ENCODE assay signal across 11 cellular contexts in genomic region chr16:19698480-19699465, GRCh38. TPM values are rescaled to one million over a fixed set of nuclear protein-coding genes. Genes with fewer than 3 reads are reported as not detected.
DNase-seq lines count a peak whose midpoint lies in the region; ATAC-seq lines count a peak whose summit lies in the region.
"Had no signal": no experiment of that assay in that cellular context is flagged by ENCODE, and none has a peak within 500 bp of the region (broad histone marks: within the 10 kb centered on the region; RNA-seq: fewer than 3 reads in every experiment).

No MANE protein-coding gene starts in this region.

- H3K27ac Mint-ChIP-seq in activated CD4-positive, alpha-beta memory T cell treated with anti-CD3 and anti-CD28 coated beads for 36 hours, result peak overlapping the region; percentile 52
- H3K27ac Mint-ChIP-seq in activated CD4-positive, alpha-beta memory T cell treated with anti-CD3 and anti-CD28 coated beads, Interleukin-2, amount 10 ng/mL, durations not matched to agents 7 days and 5 days, result no peak overlapping the region
- H3K27ac Mint-ChIP-seq in activated naive CD8-positive, alpha-beta T cell, result peak overlapping the region; percentile 55

- no peaks in the 10 kb centered on the region for H3K4me1 ChIP-seq in mesendoderm (ENCODE audit: control insufficient read depth, low read depth, low read length)

- H3K27ac ChIP-seq in substantia nigra (ENCODE audit: low read depth, low read length, poor library complexity, severe bottlenecking), result peak overlapping the region; percentile 83
- H3K27ac ChIP-seq in mesendoderm (ENCODE audit: low read depth, low read length), result no peak overlapping the region

- H3K9ac ChIP-seq in mesendoderm (ENCODE audit: low read length), result no peak overlapping the region

- H2BK120ac ChIP-seq in mesendoderm (ENCODE audit: low read depth, low read length), result no peak overlapping the region

- CTCF ChIA-PET in activated CD4-positive, alpha-beta memory T cell treated with anti-CD3 and anti-CD28 coated beads for 36 hours (lab: Charles Lee), result interaction anchor here (0.9 to 1.7 kb wide), 5 partner anchors 12 to 209 kb away, joined by 3 to 5 read pairs (median 3); no protein-coding TSS in a partner anchor
- CTCF ChIA-PET in activated CD4-positive, alpha-beta memory T cell treated with anti-CD3 and anti-CD28 coated beads, Interleukin-2, amount 10 ng/mL, durations not matched to agents 7 days and 5 days (lab: Charles Lee), result interaction anchor here (1.6 kb wide), 1 partner anchor 19 kb away, joined by 5 read pairs; the partner anchor contains the start of genes IQCK and KNOP1

- no peaks in the 10 kb centered on the region for H3K27me3 ChIP-seq in mesendoderm (ENCODE audit: insufficient read depth, low read length, poor library complexity)
- H3K27me3 ChIP-seq: BE2C had no signal

- no peak overlapping the region for H4K8ac ChIP-seq in mesendoderm (ENCODE audit: low read depth, low read length)

- intact Hi-C loops in activated CD4-positive, alpha-beta memory T cell treated with anti-CD3 and anti-CD28 coated beads for 36 hours (cut with micrococcal nuclease), result no loop called here
- intact Hi-C loops in left ventricle myocardium superior (cut with micrococcal nuclease), result no loop called here

- peaks cover 8% of the 10 kb centered on the region for H3K36me3 ChIP-seq in mesendoderm (ENCODE audit: control insufficient read depth, insufficient read depth, low read length)

- H3K4me3 ChIP-seq in mesendoderm (ENCODE audit: low read length), result no peak overlapping the region

- H3K79me1 ChIP-seq in mesendoderm (ENCODE audit: low read length), result peaks cover 4% of the 10 kb centered on the region

- peaks cover 55% of the 10 kb centered on the region for H3K36me3 Mint-ChIP-seq in activated CD4-positive, alpha-beta memory T cell treated with anti-CD3 and anti-CD28 coated beads for 36 hours
- H3K36me3 Mint-ChIP-seq in activated CD4-positive, alpha-beta memory T cell treated with anti-CD3 and anti-CD28 coated beads, Interleukin-2, amount 10 ng/mL, durations not matched to agents 7 days and 5 days (ENCODE audit: low read depth), result peaks cover 57% of the 10 kb centered on the region
- H3K36me3 Mint-ChIP-seq in activated naive CD8-positive, alpha-beta T cell, result peaks cover 18% of the 10 kb centered on the region

- H3K23ac ChIP-seq in mesendoderm (ENCODE audit: low read length), result no peak overlapping the region

- no peak overlapping the region for H3K4me2 ChIP-seq in mesendoderm (ENCODE audit: low read length)

- H3K79me2 ChIP-seq in mesendoderm (ENCODE audit: control insufficient read depth, insufficient read depth, low read length), result no peaks in the 10 kb centered on the region

- H3K4me3 Mint-ChIP-seq in activated CD4-positive, alpha-beta memory T cell treated with anti-CD3 and anti-CD28 coated beads for 36 hours, result no peak overlapping the region
- H3K4me3 Mint-ChIP-seq in activated CD4-positive, alpha-beta memory T cell treated with anti-CD3 and anti-CD28 coated beads, Interleukin-2, amount 10 ng/mL, durations not matched to agents 7 days and 5 days, result no peak overlapping the region
- H3K4me3 Mint-ChIP-seq in activated naive CD8-positive, alpha-beta T cell, result no peak overlapping the region

- no peak overlapping the region for H3K18ac ChIP-seq in mesendoderm (ENCODE audit: low read length)

- H3K27me3 Mint-ChIP-seq in activated CD4-positive, alpha-beta memory T cell treated with anti-CD3 and anti-CD28 coated beads for 36 hours, result no peaks in the 10 kb centered on the region
- no peaks in the 10 kb centered on the region for H3K27me3 Mint-ChIP-seq in activated CD4-positive, alpha-beta memory T cell treated with anti-CD3 and anti-CD28 coated beads, Interleukin-2, amount 10 ng/mL, durations not matched to agents 7 days and 5 days
- H3K27me3 Mint-ChIP-seq in activated naive CD8-positive, alpha-beta T cell, result no peaks in the 10 kb centered on the region

- no peak overlapping the region for H4K5ac ChIP-seq in mesendoderm (ENCODE audit: low read length)

- POLR2A ChIA-PET in activated CD4-positive, alpha-beta memory T cell treated with anti-CD3 and anti-CD28 coated beads for 36 hours (lab: Charles Lee), result interaction anchor here (1.0 kb wide), 1 partner anchor 8 kb away, joined by 3 read pairs; no protein-coding TSS in a partner anchor
- POLR2A ChIA-PET in activated CD4-positive, alpha-beta memory T cell treated with anti-CD3 and anti-CD28 coated beads, Interleukin-2, amount 10 ng/mL, durations not matched to agents 7 days and 5 days (lab: Charles Lee), result interaction anchor here (0.7 to 1.7 kb wide), 3 partner anchors 11 to 143 kb away, joined by 3 to 8 read pairs (median 3); partner anchors contain the start of genes IQCK, KNOP1 and VPS35L

- H2BK15ac ChIP-seq in mesendoderm (replicated peaks; ENCODE audit: low read depth), result no peak overlapping the region

- no peak overlapping the region for H3K56ac ChIP-seq in mesendoderm (ENCODE audit: low read length)

- no peak overlapping the region for H2AK5ac ChIP-seq in mesendoderm (ENCODE audit: low read length)

- no peaks in the 10 kb centered on the region for H3K9me3 Mint-ChIP-seq in activated CD4-positive, alpha-beta memory T cell treated with anti-CD3 and anti-CD28 coated beads for 36 hours
- no peaks in the 10 kb centered on the region for H3K9me3 Mint-ChIP-seq in activated CD4-positive, alpha-beta memory T cell treated with anti-CD3 and anti-CD28 coated beads, Interleukin-2, amount 10 ng/mL, durations not matched to agents 7 days and 5 days
- no peaks in the 10 kb centered on the region for H3K9me3 Mint-ChIP-seq in activated naive CD8-positive, alpha-beta T cell (ENCODE audit: low read depth)

- no CpG with 5 or more reads among the region's 19 CpGs for WGBS in mesendoderm (ENCODE audit: extremely low coverage, insufficient coverage, low lambda C conversion rate)

- H3K4me1 Mint-ChIP-seq in activated CD4-positive, alpha-beta memory T cell treated with anti-CD3 and anti-CD28 coated beads for 36 hours (ENCODE audit: low read depth), result peaks cover 51% of the 10 kb centered on the region
- H3K4me1 Mint-ChIP-seq in activated CD4-positive, alpha-beta memory T cell treated with anti-CD3 and anti-CD28 coated beads, Interleukin-2, amount 10 ng/mL, durations not matched to agents 7 days and 5 days, result peaks cover 39% of the 10 kb centered on the region
- peaks cover 45% of the 10 kb centered on the region for H3K4me1 Mint-ChIP-seq in activated naive CD8-positive, alpha-beta T cell (ENCODE audit: low read depth)

- ATAC-seq in left ventricle myocardium superior (peak; percentile 37), GM18511 (IDR thresholded peaks at IDR 0.05; ENCODE audit: unreplicated experiment) (no peak)

- DNase-seq in activated CD4-positive, alpha-beta memory T cell treated with anti-CD3 and anti-CD28 coated beads for 36 hours, result peak; percentile 23
- DNase-seq in activated CD4-positive, alpha-beta memory T cell treated with anti-CD3 and anti-CD28 coated beads, Interleukin-2, amount 10 ng/mL, durations not matched to agents 7 days and 5 days, result no peak
- DNase-seq in left ventricle myocardium superior (no peak), substantia nigra (lab: John Stamatoyannopoulos, UW) (no peak), mesendoderm (no peak)
- no peak for DNase-seq in stimulated activated naive CD4-positive, alpha-beta T cell treated with Interleukin-2 at 50 U/mL for 16 hours (lab: John Stamatoyannopoulos, UW)
- DNase-seq: activated CD8-positive, alpha-beta memory T cell treated with anti-CD3 and anti-CD28 coated beads for 24 hours; BE2C; stimulated activated CD4-positive, alpha-beta T cell treated with anti-CD3 and anti-CD28 coated beads, Interleukin-4, amount 100 ng/mL, for 4 hours had no signal

- no peak overlapping the region for H2BK5ac ChIP-seq in mesendoderm (ENCODE audit: low read length)

- H3K4ac ChIP-seq in mesendoderm (ENCODE audit: low read depth, low read length), result no peak overlapping the region

RNA-seq across cellular contexts. Expression of gene KNOP1, which starts 19.3 kb away (rescaled TPM):
- 10 to 100 TPM; 24.3 to 26.4 TPM for total RNA-seq in activated CD4-positive, alpha-beta memory T cell treated with anti-CD3 and anti-CD28 coated beads for 36 hours
- total RNA-seq in activated CD4-positive, alpha-beta memory T cell treated with anti-CD3 and anti-CD28 coated beads, Interleukin-2, amount 10 ng/mL, durations not matched to agents 7 days and 5 days, result 10 to 100 TPM; 13.7 TPM
- 9.0 TPM for total RNA-seq in left ventricle myocardium superior
- polyA plus RNA-seq in mesendoderm (2013, experiment 1 of 2), result 140 TPM
- 147 TPM for polyA plus RNA-seq in mesendoderm (2013, experiment 2 of 2)

RNA-seq across cellular contexts. Expression of gene IQCK, which starts 19.3 kb away (rescaled TPM):
- total RNA-seq in activated CD4-positive, alpha-beta memory T cell treated with anti-CD3 and anti-CD28 coated beads for 36 hours, result 1 to 10 TPM; 2.2 to 3.0 TPM
- total RNA-seq in activated CD4-positive, alpha-beta memory T cell treated with anti-CD3 and anti-CD28 coated beads, Interleukin-2, amount 10 ng/mL, durations not matched to agents 7 days and 5 days, result 1 to 10 TPM in 1 of 2 experiments, under 1 TPM in 1; 0.73 to 1.1 TPM
- total RNA-seq in left ventricle myocardium superior, result 6.5 TPM
- polyA plus RNA-seq in mesendoderm (2013, experiment 1 of 2), result 4.0 TPM
- 4.0 TPM for polyA plus RNA-seq in mesendoderm (2013, experiment 2 of 2)
